1 cellular context compared by ENCODE assay signal in genomic region chr13:32427852-32428580, GRCh38.
A peak's percentile ranks its signal among the peaks of the same experiment; 100 is the strongest.
TF ChIP-seq lines count a peak whose summit lies in the region.

N4BP2L1 (minus strand) TSS chr13:32428130; CDS start chr13:32428082, 48 bp downstream.

TF ChIP-seq in GM12878, 131 proteins besides CTCF, POLR2A, EP300 and RAD21 (continued from another document):
- TF ChIP-seq SRF (IDR thresholded peaks at IDR 0.05; ENCODE audit: low read depth in 2 of 2, low read length in 2 of 2), result no peak
- TF ChIP-seq GABPA (IDR thresholded peaks at IDR 0.05; ENCODE audit: low read depth), result no peak
- TF ChIP-seq FOXK2 (IDR thresholded peaks at IDR 0.05), result peak; percentile 80
- TF ChIP-seq STAT3 (IDR thresholded peaks at IDR 0.05; ENCODE audit: low read depth, low read length), result no peak
- TF ChIP-seq EGR1 (IDR thresholded peaks at IDR 0.05; ENCODE audit: borderline replicate concordance in 1 of 2, low read depth in 2 of 2, low read length in 2 of 2), result peak in 1 of 2 experiments; percentile 92; a peak in 2 of 3 replicates
- TF ChIP-seq BRCA1 (IDR thresholded peaks at IDR 0.05; ENCODE audit: low read depth, low read length), result no peak
- TF ChIP-seq, protein P1, sequence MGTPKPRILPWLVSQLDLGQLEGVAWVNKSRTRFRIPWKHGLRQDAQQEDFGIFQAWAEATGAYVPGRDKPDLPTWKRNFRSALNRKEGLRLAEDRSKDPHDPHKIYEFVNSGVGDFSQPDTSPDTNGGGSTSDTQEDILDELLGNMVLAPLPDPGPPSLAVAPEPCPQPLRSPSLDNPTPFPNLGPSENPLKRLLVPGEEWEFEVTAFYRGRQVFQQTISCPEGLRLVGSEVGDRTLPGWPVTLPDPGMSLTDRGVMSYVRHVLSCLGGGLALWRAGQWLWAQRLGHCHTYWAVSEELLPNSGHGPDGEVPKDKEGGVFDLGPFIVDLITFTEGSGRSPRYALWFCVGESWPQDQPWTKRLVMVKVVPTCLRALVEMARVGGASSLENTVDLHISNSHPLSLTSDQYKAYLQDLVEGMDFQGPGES (IDR thresholded peaks at IDR 0.05), result no peak
- peak; percentile 69; the same call in 1 of the 2 replicates for TF ChIP-seq HDGF (IDR thresholded peaks at IDR 0.05)
- TF ChIP-seq, protein P2, sequence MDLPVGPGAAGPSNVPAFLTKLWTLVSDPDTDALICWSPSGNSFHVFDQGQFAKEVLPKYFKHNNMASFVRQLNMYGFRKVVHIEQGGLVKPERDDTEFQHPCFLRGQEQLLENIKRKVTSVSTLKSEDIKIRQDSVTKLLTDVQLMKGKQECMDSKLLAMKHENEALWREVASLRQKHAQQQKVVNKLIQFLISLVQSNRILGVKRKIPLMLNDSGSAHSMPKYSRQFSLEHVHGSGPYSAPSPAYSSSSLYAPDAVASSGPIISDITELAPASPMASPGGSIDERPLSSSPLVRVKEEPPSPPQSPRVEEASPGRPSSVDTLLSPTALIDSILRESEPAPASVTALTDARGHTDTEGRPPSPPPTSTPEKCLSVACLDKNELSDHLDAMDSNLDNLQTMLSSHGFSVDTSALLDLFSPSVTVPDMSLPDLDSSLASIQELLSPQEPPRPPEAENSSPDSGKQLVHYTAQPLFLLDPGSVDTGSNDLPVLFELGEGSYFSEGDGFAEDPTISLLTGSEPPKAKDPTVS (IDR thresholded peaks at IDR 0.05; ENCODE audit: low read depth, low read length), result no peak
- peak; percentile 87 for TF ChIP-seq BACH1 (IDR thresholded peaks at IDR 0.05; ENCODE audit: borderline replicate concordance)
- TF ChIP-seq CEBPB (IDR thresholded peaks at IDR 0.05; ENCODE audit: borderline replicate concordance in 1 of 2, low read depth in 2 of 2, low read length in 2 of 2), result no peak
- TF ChIP-seq RCOR1 (conservative IDR thresholded peaks at IDR 0.05; ENCODE audit: low read depth, low read length), result no peak
- no peak for TF ChIP-seq RBBP5 (conservative IDR thresholded peaks at IDR 0.05)
- TF ChIP-seq KLF5 (IDR thresholded peaks at IDR 0.05; ENCODE audit: partially characterized antibody), result peak; percentile 40
- peak; percentile 79 for TF ChIP-seq EED (IDR thresholded peaks at IDR 0.05; ENCODE audit: low read depth)
- TF ChIP-seq WRNIP1 (IDR thresholded peaks at IDR 0.05; ENCODE audit: borderline replicate concordance, low read depth, low read length), result no peak
